In the genomic region with DNA sequence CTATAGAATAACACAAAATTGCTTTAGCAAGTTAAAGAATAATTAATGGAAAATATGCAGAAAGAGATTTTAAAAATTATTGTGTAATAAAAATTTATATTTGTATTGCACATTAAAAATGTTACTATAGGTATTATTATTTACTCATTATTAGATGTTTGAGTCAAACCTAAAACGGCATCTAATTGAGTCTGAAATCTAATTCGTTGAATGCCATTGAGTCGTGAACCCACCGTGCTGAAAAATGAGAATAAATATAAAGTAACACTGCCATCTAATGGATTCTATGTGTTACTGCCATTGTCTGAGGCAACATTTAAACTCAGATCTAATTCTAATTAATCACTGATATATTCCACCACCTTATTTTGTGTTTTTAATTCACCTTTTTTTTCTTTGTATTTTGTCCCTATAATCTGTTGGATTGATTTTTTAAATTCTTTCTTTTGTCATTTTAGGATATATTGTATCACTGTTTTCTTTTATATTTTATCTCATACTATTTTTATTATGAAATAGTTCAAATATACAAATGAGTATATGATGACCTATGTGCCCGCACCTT, we compare ENCODE assay signal across 9 cellular contexts.
DNase-seq lines count a peak whose midpoint lies in the region; ATAC-seq, FAIRE-seq and TF ChIP-seq lines count a peak whose summit lies in the region.
"Had no signal": no experiment of that assay in that cellular context is flagged by ENCODE, and none has a peak within 500 bp of the region (broad histone marks: within the 10 kb centered on the region; RNA-seq: fewer than 3 reads in every experiment).

No MANE protein-coding gene starts in this region.

- H3K4me1 Mint-ChIP-seq in CD8-positive, alpha-beta T cell (ENCODE audit: low read depth): no peaks in the 10 kb centered on the region
- H3K4me1 Mint-ChIP-seq in nephron progenitor cell: no peaks in the 10 kb centered on the region
- H3K4me1 Mint-ChIP-seq: IgD-negative memory B cell had no signal

- no peaks in the 10 kb centered on the region for H3K27me3 Mint-ChIP-seq in CD8-positive, alpha-beta T cell (ENCODE audit: low read depth)
- peaks cover 10% of the 10 kb centered on the region for H3K27me3 Mint-ChIP-seq in nephron progenitor cell (ENCODE audit: low read depth, poor library complexity)

- H3K9me3 Mint-ChIP-seq in CD8-positive, alpha-beta T cell: no peaks in the 10 kb centered on the region
- no peaks in the 10 kb centered on the region for H3K9me3 Mint-ChIP-seq in nephron progenitor cell
- H3K9me3 Mint-ChIP-seq: IgD-negative memory B cell had no signal

- H3K9me3 ChIP-seq in CD8-positive, alpha-beta T cell (ENCODE audit: low read length): no peaks in the 10 kb centered on the region

- no peak overlapping the region for H3K27ac ChIP-seq in CD8-positive, alpha-beta T cell (ENCODE audit: low read depth, low read length)
- H3K27ac ChIP-seq in RWPE1: no peak overlapping the region

- POLR2A ChIA-PET in CD8-positive, alpha-beta T cell (lab: Charles Lee): no interaction called here
- POLR2A ChIA-PET in RWPE1 (lab: Yijun Ruan, JAX; ENCODE audit: low non-redundant PET): no interaction called here

- H3K36me3 Mint-ChIP-seq in CD8-positive, alpha-beta T cell: no peaks in the 10 kb centered on the region
- no peaks in the 10 kb centered on the region for H3K36me3 Mint-ChIP-seq in nephron progenitor cell (ENCODE audit: low read depth)
- H3K36me3 Mint-ChIP-seq: IgD-negative memory B cell had no signal

- CTCF ChIA-PET in CD8-positive, alpha-beta T cell (lab: Charles Lee): interaction anchor here (0.9 to 2.0 kb wide), 4 partner anchors 9 to 631 kb away, joined by 3 to 14 read pairs (median 4); partner anchors contain the start of gene SAMD9
- CTCF ChIA-PET in RWPE1 (lab: Yijun Ruan, JAX): interaction anchor here (0.7 kb wide), 2 partner anchors 221 to 745 kb away, joined by 4 to 8 read pairs; no protein-coding TSS in a partner anchor

- FAIRE-seq in GM19239 (lab: Jason Lieb, UNC): peak; percentile 77

- intact Hi-C loops in CD8-positive, alpha-beta T cell (cut with DNase I, micrococcal nuclease): loop anchor here (1.0 to 2.0 kb wide), 7 partner anchors 222 to 631 kb away; no protein-coding TSS in a partner anchor

- no peak overlapping the region for H3K4me3 ChIP-seq in CD8-positive, alpha-beta T cell (ENCODE audit: low read depth, low read length)

- no peak overlapping the region for H3K4me3 Mint-ChIP-seq in CD8-positive, alpha-beta T cell
- H3K4me3 Mint-ChIP-seq in nephron progenitor cell: no peak overlapping the region
- H3K4me3 Mint-ChIP-seq: IgD-negative memory B cell had no signal

- no peak overlapping the region for H3K27ac Mint-ChIP-seq in CD8-positive, alpha-beta T cell
- no peak overlapping the region for H3K27ac Mint-ChIP-seq in nephron progenitor cell
- H3K27ac Mint-ChIP-seq: IgD-negative memory B cell had no signal

- TF ChIP-seq CTCF in CD8-positive, alpha-beta T cell (IDR thresholded peaks at IDR 0.05): peak; percentile 98
- TF ChIP-seq CTCF in RWPE1 (conservative IDR thresholded peaks at IDR 0.05; ENCODE audit: low read depth) (peak; percentile 90), nephron progenitor cell (IDR thresholded peaks at IDR 0.05) (peak; percentile 75)

- ATAC-seq in CD8-positive, alpha-beta T cell: peak; percentile 79
- no peak for ATAC-seq in HG03442 (IDR thresholded peaks at IDR 0.05; ENCODE audit: unreplicated experiment)

- H3K4me1 ChIP-seq in CD8-positive, alpha-beta T cell (ENCODE audit: insufficient read depth, low read length): no peaks in the 10 kb centered on the region

- no peaks in the 10 kb centered on the region for H3K27me3 ChIP-seq in CD8-positive, alpha-beta T cell (ENCODE audit: insufficient read depth, low read length)

- H3K36me3 ChIP-seq in CD8-positive, alpha-beta T cell (ENCODE audit: insufficient read depth, low read length): no peaks in the 10 kb centered on the region

- no peak for DNase-seq in CD8-positive, alpha-beta T cell
- peak; percentile 21 for DNase-seq in GM19239 (ENCODE audit: insufficient read length, low spot score)
- DNase-seq in LoVo (ENCODE audit: low spot score): peak; percentile 76
- DNase-seq in RWPE1 (ENCODE audit: low spot score): peak; percentile 49
- DNase-seq in epidermal melanocyte (ENCODE audit: insufficient read length, low spot score): peak; percentile 34
- DNase-seq in nephron progenitor cell: no peak
- DNase-seq in T-helper 9 cell: no peak

Comparison
In these comparisons a context has a peak if more than half of its experiments do, and no peak if none do; other contexts are left out.
1. DNase-seq: peak in GM19239 (single experiment), LoVo (single experiment), RWPE1 (single experiment) and epidermal melanocyte (single experiment); none in CD8-positive, alpha-beta T cell (0 of 7), nephron progenitor cell (single experiment) and T-helper 9 cell (single experiment).
2. Peak in every context shown above with its lines, with median percentiles within 50 percentile points of each other: CTCF ChIP-seq.